8 cellular contexts compared by ENCODE assay signal in the genomic region with DNA sequence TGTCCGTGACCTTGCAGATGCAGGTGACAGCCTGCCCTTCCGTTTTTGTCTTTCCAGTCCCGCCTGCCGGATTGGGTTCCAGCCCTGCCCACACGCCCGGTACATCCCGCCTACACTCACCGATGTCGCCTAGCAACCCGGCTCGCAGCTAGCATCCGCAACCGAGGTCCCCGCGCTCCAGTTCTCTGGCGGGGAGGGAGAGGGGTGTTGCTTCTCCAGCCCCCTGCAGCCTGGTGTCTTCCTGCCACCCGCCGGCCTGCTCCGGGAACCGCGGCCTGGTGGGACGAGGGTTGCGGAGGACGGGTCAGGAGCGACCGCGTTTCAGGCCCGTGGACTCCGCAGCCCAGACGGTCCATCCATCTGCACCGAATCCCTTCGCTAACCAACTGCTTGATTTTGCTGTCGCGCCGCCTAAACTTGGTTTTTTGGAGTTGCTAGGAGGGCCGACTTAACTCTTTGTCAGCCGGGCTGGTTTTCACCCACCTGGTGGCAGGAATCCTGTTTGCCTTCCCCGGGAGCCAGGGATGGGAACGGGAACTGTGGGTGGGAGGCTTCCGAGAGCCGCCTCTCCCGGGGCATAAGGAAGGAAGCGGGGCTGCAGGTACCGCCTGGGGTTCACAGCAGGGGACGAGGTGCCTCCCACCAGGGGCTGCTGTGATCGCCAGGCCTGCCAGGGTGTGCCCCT.
DNase-seq lines count a peak whose midpoint lies in the region; ATAC-seq and TF ChIP-seq lines count a peak whose summit lies in the region.

No MANE protein-coding gene starts in this region.

- TF ChIP-seq CTCF in RWPE2 (IDR thresholded peaks at IDR 0.05; ENCODE audit: poor library complexity, severe bottlenecking) (no peak), astrocyte of the cerebellum (IDR thresholded peaks at IDR 0.05; ENCODE audit: low read depth, low read length, missing control alignments) (peak; percentile 28)

- no peaks in the 10 kb centered on the region for H3K9me3 ChIP-seq in RWPE2 (ENCODE audit: severe bottlenecking)

- in situ Hi-C loops in astrocyte of the cerebellum (cut with HindIII; ENCODE audit: low sequenced_read_pairs), result no loop called here

- no peak overlapping the region for H3K27ac ChIP-seq in RWPE2 (ENCODE audit: poor library complexity, severe bottlenecking)

- H3K27me3 ChIP-seq in RWPE2 (ENCODE audit: insufficient read depth, poor library complexity, severe bottlenecking), result peaks cover 21% of the 10 kb centered on the region

- peak; percentile 19; the same call in 1 of the 3 replicates for ATAC-seq in RWPE2 (ENCODE audit: low read depth)
- no peak for ATAC-seq in GM18909 (IDR thresholded peaks at IDR 0.05; ENCODE audit: poor library complexity, unreplicated experiment)
- no peak for ATAC-seq in GM18870 (IDR thresholded peaks at IDR 0.05; ENCODE audit: unreplicated experiment)

- H3K4me1 ChIP-seq in RWPE2 (ENCODE audit: insufficient read depth, poor library complexity, severe bottlenecking), result no peaks in the 10 kb centered on the region

- DNase-seq in EH (ENCODE audit: low read depth), result peak; percentile 33
- DNase-seq in RWPE2 (ENCODE audit: low spot score), result peak; percentile 52
- no peak for DNase-seq in astrocyte of the cerebellum (ENCODE audit: low read depth)
- peak; percentile 77 for DNase-seq in iPS-NIHi7 (ENCODE audit: extremely low spot score)
- peak; percentile 40 to 50 (median 43) for DNase-seq in stimulated activated CD4-positive, alpha-beta T cell treated with anti-CD3 and anti-CD28 coated beads, TNF-alpha, amount 100 ng/mL, for 4 hours (ENCODE audit: low read depth in 3 of 3)
- no peak for DNase-seq in SHP77 (lab: John Stamatoyannopoulos, UW)

- no peaks in the 10 kb centered on the region for H3K36me3 ChIP-seq in RWPE2 (ENCODE audit: low read depth)

- H3K4me3 ChIP-seq in RWPE2 (ENCODE audit: severe bottlenecking) (no peak overlapping the region), astrocyte of the cerebellum (ENCODE audit: low read depth, low read length) (no peak overlapping the region)

Comparison
In these comparisons a context has a peak if more than half of its experiments do, and no peak if none do; other contexts are left out.
1. DNase-seq: peak in EH (single experiment), RWPE2 (single experiment), iPS-NIHi7 (single experiment) and stimulated activated CD4-positive, alpha-beta T cell treated with anti-CD3 and anti-CD28 coated beads, TNF-alpha, amount 100 ng/mL, for 4 hours (3 of 3); none in astrocyte of the cerebellum (single experiment) and SHP77 (0 of 2).